Comparison of ENCODE assay signal across 8 cellular contexts in genomic region chr19:57487477-57488298, GRCh38. TPM values are rescaled to one million over a fixed set of nuclear protein-coding genes. Genes with fewer than 3 reads are reported as not detected.
DNase-seq lines count a peak whose midpoint lies in the region; ATAC-seq and TF ChIP-seq lines count a peak whose summit lies in the region.
"Not testable (repeated sequence)": the region's sequence is repeated elsewhere in the genome, so short reads cannot be mapped to it uniquely, and the experiment has no call there.

TSS of gene ZNF419 (plus strand) at chr19:57487750. CDS start at chr19:57487951, 201 bp downstream.

- peak; percentile 94 for DNase-seq in AG08396 (ENCODE audit: low spot score)
- DNase-seq in NCI-H2227 treated with DMSO at 0.1 percent for 48 hours (lab: John Stamatoyannopoulos, UW), result peak; percentile 94
- peak; percentile 98 for DNase-seq in WTC11 (ENCODE audit: low spot score)
- DNase-seq in caudate nucleus (lab: John Stamatoyannopoulos, UW), result peak in 60 of 61 donors; percentile 38 to 95 (median 84)
- DNase-seq in iris pigment epithelial cell (ENCODE audit: low read depth), result peak; percentile 83
- DNase-seq in spleen, result peak; percentile 96

- peaks cover 26% of the 10 kb centered on the region for H3K9me3 Mint-ChIP-seq in WTC11

- H3K36me3 ChIP-seq in spleen, result peaks cover 0 to 32% (median 17%) of the 10 kb centered on the region in 6 donors

- not testable (repeated sequence) for TF ChIP-seq POLR2A in spleen (IDR thresholded peaks at IDR 0.05)

- peak within 1 kb of the TSS; percentile 86 for H3K4me3 Mint-ChIP-seq in WTC11

- POLR2A ChIA-PET in WTC11 (lab: Charles Lee), result interaction anchor here (0.6 to 1.0 kb wide), 3 partner anchors 53 to 571 kb away, joined by 4 to 8 read pairs (median 4); partner anchors contain the start of genes ZNF135 and ZNF749

- H3K36me3 Mint-ChIP-seq in WTC11, result peaks cover 27% of the 10 kb centered on the region

- not testable (repeated sequence) for TF ChIP-seq CTCF in WTC11 (IDR thresholded peaks at IDR 0.05); spleen (IDR thresholded peaks at IDR 0.05 in 8 of 11, conservative IDR thresholded peaks at IDR 0.05 in 3 of 11)

- not testable (repeated sequence) for H3K27me3 ChIP-seq in spleen (replicated peaks in 1 of 7)

- ATAC-seq in GM18909 (IDR thresholded peaks at IDR 0.05; ENCODE audit: poor library complexity, unreplicated experiment) (peak; percentile 92), HG03159 (IDR thresholded peaks at IDR 0.05; ENCODE audit: unreplicated experiment) (peak; percentile 92), WTC11 (peak; percentile 95)

- CTCF ChIA-PET in WTC11 (lab: Charles Lee), result interaction anchor here (1.0 kb wide), 2 partner anchors 12 to 221 kb away, joined by 3 read pairs; partner anchors contain the start of genes ZNF154 and ZNF773

- H3K9me3 ChIP-seq in spleen, result peaks cover 0 to 45% (median 16%) of the 10 kb centered on the region in 8 donors

- peaks cover 0 to 18% (median 10%) of the 10 kb centered on the region in 6 donors for H3K4me1 ChIP-seq in spleen

- peaks cover 33% of the 10 kb centered on the region for H3K27me3 Mint-ChIP-seq in WTC11 (ENCODE audit: low read depth)

- H3K27ac Mint-ChIP-seq in WTC11, result peak within 1 kb of the TSS; percentile 46

- H3K27ac ChIP-seq in caudate nucleus (ENCODE audit: low read depth, low read length), result not testable (repeated sequence)
- H3K27ac ChIP-seq in spleen, result peak within 1 kb of the TSS; percentile 72 to 88 (median 84)

- WGBS in spleen, 5 donors, result 1 to 3% (median 2%) methylated on average over 27 to 60 of the region's 69 CpGs

- peak within 1 kb of the TSS; percentile 72 to 96 (median 86) for H3K4me3 ChIP-seq in spleen

- intact Hi-C loops in spleen (cut with DNase I; ENCODE audit: low total_unique reads), result not testable (repeated sequence)

- H3K4me1 Mint-ChIP-seq in WTC11, result not testable (repeated sequence)

TF ChIP-seq in WTC11, 78 proteins besides CTCF, POLR2A, EP300 and RAD21:
- TF ChIP-seq MAX (CRISPR knock-in tag; IDR thresholded peaks at IDR 0.05) (peak; percentile 55; the same call in 1 of the 2 replicates), NFYB (CRISPR knock-in tag; conservative IDR thresholded peaks at IDR 0.05; ENCODE audit: low read depth) (peak; percentile 88), FOXK1 (CRISPR knock-in tag; IDR thresholded peaks at IDR 0.05) (peak; percentile 58; the same call in 1 of the 2 replicates), FOXP4 (CRISPR knock-in tag; IDR thresholded peaks at IDR 0.05) (0 out of 2 replicates have a peak, but pooled peaks have one; percentile 57), MYBL2 (CRISPR knock-in tag; IDR thresholded peaks at IDR 0.05) (peak; percentile 29; the same call in 1 of the 2 replicates), ARID4B (CRISPR knock-in tag; IDR thresholded peaks at IDR 0.05; ENCODE audit: borderline replicate concordance) (0 out of 2 replicates have a peak, but pooled peaks have one; percentile 31), GABPB1 (CRISPR knock-in tag; IDR thresholded peaks at IDR 0.05) (peak; percentile 76; the same call in 1 of the 2 replicates), USF1 (CRISPR knock-in tag; IDR thresholded peaks at IDR 0.05) (peak; percentile 19; the same call in 1 of the 2 replicates), NFE2L1 (CRISPR knock-in tag; IDR thresholded peaks at IDR 0.05) (0 out of 2 replicates have a peak, but pooled peaks have one; percentile 17), ETV6 (CRISPR knock-in tag; IDR thresholded peaks at IDR 0.05) (0 out of 2 replicates have a peak, but pooled peaks have one; percentile 15), SP1 (CRISPR knock-in tag; conservative IDR thresholded peaks at IDR 0.05) (peak; percentile 89)

RNA-seq across cellular contexts. Expression of gene ZNF419, which starts in this region (rescaled TPM):
- total RNA-seq in WTC11 (2021) (9.0 to 11.3 TPM (median 9.1 TPM) in 3 replicates), spleen (10 to 100 TPM in 6 of 7 donors, 1 to 10 TPM in 1; 8.8 to 20.4 (median 15.6) TPM)
- polyA plus RNA-seq in spleen, result 1 to 10 TPM; 5.9 to 8.7 (median 8.3) TPM
